8 cellular contexts compared by ENCODE assay signal in genomic region chr4:105145059-105145912, GRCh38. TPM values are rescaled to one million over a fixed set of nuclear protein-coding genes. Genes with fewer than 3 reads are reported as not detected.
DNase-seq lines count a peak whose midpoint lies in the region; ATAC-seq and TF ChIP-seq lines count a peak whose summit lies in the region.

No MANE protein-coding gene starts in this region.

- peak; percentile 1 for ATAC-seq in activated naive CD8-positive, alpha-beta T cell treated with anti-CD3 and anti-CD28 coated beads, Interleukin-2, amount 50 U/mL, for 24 hours

- 41% methylated on average over 21 of the region's 21 CpGs for WGBS in suprapubic skin

- no peaks in the 10 kb centered on the region for H3K9me3 Mint-ChIP-seq in activated naive CD8-positive, alpha-beta T cell treated with anti-CD3 and anti-CD28 coated beads, Interleukin-2, amount 50 U/mL, for 24 hours

- DNase-seq in NCI-H748 (lab: John Stamatoyannopoulos, UW; ENCODE audit: unreplicated experiment) (peak; percentile 48), NCI-H748 treated with DMSO at 0.1 percent for 48 hours (lab: John Stamatoyannopoulos, UW) (no peak), kidney tubule cell (ENCODE audit: low spot score) (peak; percentile 15), suprapubic skin (ENCODE audit: low spot score in 2 of 2) (no peak), NCI-H187 treated with DMSO at 0.1 percent for 48 hours (lab: John Stamatoyannopoulos, UW) (no peak), HK-2 (ENCODE audit: unreplicated experiment) (no peak)
- no peak for DNase-seq in activated naive CD8-positive, alpha-beta T cell treated with anti-CD3 and anti-CD28 coated beads, Interleukin-2, amount 50 U/mL, for 24 hours

- peak overlapping the region; percentile 97 for H3K4me3 Mint-ChIP-seq in activated naive CD8-positive, alpha-beta T cell treated with anti-CD3 and anti-CD28 coated beads, Interleukin-2, amount 50 U/mL, for 24 hours

- no peaks in the 10 kb centered on the region for H3K36me3 Mint-ChIP-seq in activated naive CD8-positive, alpha-beta T cell treated with anti-CD3 and anti-CD28 coated beads, Interleukin-2, amount 50 U/mL, for 24 hours (ENCODE audit: low read depth)

- H3K4me1 Mint-ChIP-seq in activated naive CD8-positive, alpha-beta T cell treated with anti-CD3 and anti-CD28 coated beads, Interleukin-2, amount 50 U/mL, for 24 hours = peaks cover 42% of the 10 kb centered on the region

- no peaks in the 10 kb centered on the region; the same call in 1 of the 2 replicates for H3K4me1 ChIP-seq in HUES6 (ENCODE audit: control insufficient read depth, insufficient read depth, low read length)
- peaks cover 29% of the 10 kb centered on the region for H3K4me1 ChIP-seq in suprapubic skin

- H3K27ac Mint-ChIP-seq in activated naive CD8-positive, alpha-beta T cell treated with anti-CD3 and anti-CD28 coated beads, Interleukin-2, amount 50 U/mL, for 24 hours = peak overlapping the region; percentile 97

- no peaks in the 10 kb centered on the region for H3K27me3 Mint-ChIP-seq in activated naive CD8-positive, alpha-beta T cell treated with anti-CD3 and anti-CD28 coated beads, Interleukin-2, amount 50 U/mL, for 24 hours

- H3K27ac ChIP-seq in HUES6 (ENCODE audit: low read depth, low read length) = no peak overlapping the region
- H3K27ac ChIP-seq in suprapubic skin = peak overlapping the region; percentile 92

- H3K9ac ChIP-seq in HUES6 (ENCODE audit: low read length) = no peak overlapping the region

- no peak for TF ChIP-seq EP300 in suprapubic skin (IDR thresholded peaks at IDR 0.05)

- H3K27me3 ChIP-seq in HUES6 (ENCODE audit: control insufficient read depth, insufficient read depth, low read length) (peaks cover 99% of the 10 kb centered on the region), suprapubic skin (no peaks in the 10 kb centered on the region)

- H3K9me3 ChIP-seq in HUES6 (ENCODE audit: control insufficient read depth, insufficient read depth, low read depth, low read length) (no peaks in the 10 kb centered on the region), suprapubic skin (no peaks in the 10 kb centered on the region)

- peak overlapping the region; percentile 84 for H3K4me3 ChIP-seq in HUES6 (ENCODE audit: low read depth, low read length)
- peak overlapping the region; percentile 79 for H3K4me3 ChIP-seq in suprapubic skin

- TF ChIP-seq POLR2A in suprapubic skin (IDR thresholded peaks at IDR 0.05) = peak in 1 of 2 donors; percentile 25

- TF ChIP-seq CTCF in suprapubic skin (IDR thresholded peaks at IDR 0.05) = no peak

- H3K36me3 ChIP-seq in HUES6 (ENCODE audit: control insufficient read depth, insufficient read depth, low read length) (no peaks in the 10 kb centered on the region), suprapubic skin (no peaks in the 10 kb centered on the region)

RNA-seq across cellular contexts. Expression of gene TET2, which starts 1.4 kb away (rescaled TPM):
- total RNA-seq in suprapubic skin = 10 to 100 TPM; 31.9 to 69.0 (median 39.5) TPM

Comparison
In these comparisons a context has a peak if more than half of its experiments do, and no peak if none do; other contexts are left out.
1. DNase-seq: peak in NCI-H748 (single experiment) and kidney tubule cell (single experiment); none in NCI-H748 treated with DMSO at 0.1 percent for 48 hours (single experiment), activated naive CD8-positive, alpha-beta T cell treated with anti-CD3 and anti-CD28 coated beads, Interleukin-2, amount 50 U/mL, for 24 hours (single experiment), suprapubic skin (0 of 2), NCI-H187 treated with DMSO at 0.1 percent for 48 hours (single experiment) and HK-2 (single experiment).